Comparison of ENCODE assay signal across 21 cellular contexts in the genomic region with DNA sequence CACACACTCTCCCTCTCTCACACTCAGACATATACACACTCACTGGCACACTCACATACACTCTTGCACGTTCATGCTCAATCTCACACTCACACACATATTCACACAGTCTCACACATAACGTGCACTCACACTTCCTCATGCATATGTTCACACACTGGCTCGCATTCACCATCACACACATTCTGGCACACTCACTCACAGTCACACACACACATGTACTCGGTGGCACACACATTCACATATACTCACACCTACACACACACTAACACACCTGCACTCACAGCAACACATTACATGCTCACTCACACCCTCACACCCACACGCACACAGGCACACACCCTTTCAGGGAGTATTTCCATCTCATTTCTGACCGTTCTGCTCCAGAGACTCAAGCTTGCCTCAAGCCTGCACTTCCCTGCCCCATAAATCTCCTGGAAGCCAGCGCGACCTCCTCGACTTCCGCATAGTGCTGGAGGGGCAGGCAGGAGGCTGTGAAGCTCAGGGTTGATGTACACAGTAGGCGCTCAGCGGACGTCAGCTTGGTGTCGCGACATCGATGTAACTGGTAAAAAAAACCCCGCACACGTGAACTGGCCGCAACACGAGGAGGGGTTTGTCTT.
DNase-seq lines count a peak whose midpoint lies in the region; ATAC-seq, FAIRE-seq and TF ChIP-seq lines count a peak whose summit lies in the region.
"Had no signal": no experiment of that assay in that cellular context is flagged by ENCODE, and none has a peak within 500 bp of the region (broad histone marks: within the 10 kb centered on the region; RNA-seq: fewer than 3 reads in every experiment).

No MANE protein-coding gene starts in this region.

- no peaks in the 10 kb centered on the region for H3K36me3 Mint-ChIP-seq in natural killer cell treated with Interleukin-12 subunit alpha and Interleukin-12 subunit beta and Interleukin-15 and Interleukin-18, amount 100 ng/mL, for 72 hours
- no peaks in the 10 kb centered on the region for H3K36me3 Mint-ChIP-seq in progenitor cell of endocrine pancreas (ENCODE audit: insufficient read depth)

- peak; percentile 22 to 37 for ATAC-seq in natural killer cell treated with Interleukin-12 subunit alpha and Interleukin-12 subunit beta and Interleukin-15 and Interleukin-18, amount 100 ng/mL, for 72 hours

- no peak for DNase-seq in GM12891 (ENCODE audit: insufficient read length, low spot score)
- DNase-seq in HTR-8/SVneo (ENCODE audit: insufficient read length, low spot score): no peak
- no peak for DNase-seq in bronchial epithelial cell (ENCODE audit: low read depth)
- DNase-seq in natural killer cell treated with Interleukin-12 subunit alpha and Interleukin-12 subunit beta and Interleukin-15 and Interleukin-18, amount 100 ng/mL, for 72 hours (ENCODE audit: low spot score): no peak
- DNase-seq in cerebellar nuclear complex (lab: John Stamatoyannopoulos, UW): no peak
- no peak for DNase-seq in progenitor cell of endocrine pancreas (ENCODE audit: low spot score, unreplicated experiment)
- DNase-seq in kidney tubule cell (ENCODE audit: low spot score): no peak
- no peak for DNase-seq in NCI-H2196 (lab: John Stamatoyannopoulos, UW; ENCODE audit: unreplicated experiment)
- DNase-seq: Calu3, DMS79 treated with DMSO at 0.1 percent for 48 hours, GF-D8, Karpas-422, NCI-H1092, NCI-H1417 treated with DMSO at 0.1 percent for 48 hours, NCI-H1694 treated with DMSO at 0.1 percent for 48 hours, NCI-H2081, NCI-H226, NCI-H510A treated with DMSO at 0.1 percent for 48 hours, NCI-H748 treated with DMSO at 0.1 percent for 48 hours, SIG-M5 had no signal

- no peaks in the 10 kb centered on the region for H3K36me3 ChIP-seq in bronchial epithelial cell (ENCODE audit: control insufficient read depth, insufficient read depth, low read length)

- no peaks in the 10 kb centered on the region for H3K9me3 Mint-ChIP-seq in natural killer cell treated with Interleukin-12 subunit alpha and Interleukin-12 subunit beta and Interleukin-15 and Interleukin-18, amount 100 ng/mL, for 72 hours
- no peaks in the 10 kb centered on the region for H3K9me3 Mint-ChIP-seq in progenitor cell of endocrine pancreas (ENCODE audit: low read depth)

- peaks cover 0 to 3% of the 10 kb centered on the region in 2 donors for H3K4me1 Mint-ChIP-seq in natural killer cell treated with Interleukin-12 subunit alpha and Interleukin-12 subunit beta and Interleukin-15 and Interleukin-18, amount 100 ng/mL, for 72 hours (ENCODE audit: low read depth in 2 of 2)
- no peaks in the 10 kb centered on the region for H3K4me1 Mint-ChIP-seq in progenitor cell of endocrine pancreas (ENCODE audit: low read depth)

- peak; percentile 81 for FAIRE-seq in GM12891 (lab: Jason Lieb, UNC)
- peak; percentile 95 for FAIRE-seq in HTR-8/SVneo (lab: Jason Lieb, UNC)
- peak; percentile 85 for FAIRE-seq in bronchial epithelial cell (lab: Jason Lieb, UNC)
- FAIRE-seq: RCC 7860 had no signal

- H3K27me3 ChIP-seq in bronchial epithelial cell (ENCODE audit: control insufficient read depth, insufficient read depth, low read length): no peaks in the 10 kb centered on the region

- H3K27ac Mint-ChIP-seq in natural killer cell treated with Interleukin-12 subunit alpha and Interleukin-12 subunit beta and Interleukin-15 and Interleukin-18, amount 100 ng/mL, for 72 hours: no peak overlapping the region
- no peak overlapping the region for H3K27ac Mint-ChIP-seq in progenitor cell of endocrine pancreas

- no peak for TF ChIP-seq POLR2A in GM12891 (IDR thresholded peaks at IDR 0.05; ENCODE audit: low read depth, low read length)

- H3K4me3 ChIP-seq in bronchial epithelial cell (ENCODE audit: low read depth, low read length): no peak overlapping the region

- TF ChIP-seq CTCF in bronchial epithelial cell (IDR thresholded peaks at IDR 0.05; ENCODE audit: insufficient read depth, low read length, severe bottlenecking) (no peak), progenitor cell of endocrine pancreas (IDR thresholded peaks at IDR 0.05; ENCODE audit: unreplicated experiment) (no peak)

- peaks cover 8 to 9% of the 10 kb centered on the region in 2 donors for H3K27me3 Mint-ChIP-seq in natural killer cell treated with Interleukin-12 subunit alpha and Interleukin-12 subunit beta and Interleukin-15 and Interleukin-18, amount 100 ng/mL, for 72 hours
- H3K27me3 Mint-ChIP-seq in progenitor cell of endocrine pancreas: peaks cover 18% of the 10 kb centered on the region

- no peak overlapping the region for H3K4me3 Mint-ChIP-seq in natural killer cell treated with Interleukin-12 subunit alpha and Interleukin-12 subunit beta and Interleukin-15 and Interleukin-18, amount 100 ng/mL, for 72 hours
- no peak overlapping the region for H3K4me3 Mint-ChIP-seq in progenitor cell of endocrine pancreas (ENCODE audit: low read depth)

TF ChIP-seq in GM12891, 5 proteins besides CTCF, POLR2A, EP300 and RAD21:
- TF ChIP-seq POLR2AphosphoS5 (IDR thresholded peaks at IDR 0.05; ENCODE audit: low read depth, low read length): no peak
- TF ChIP-seq TAF1 (IDR thresholded peaks at IDR 0.05; ENCODE audit: low read depth, low read length): no peak
- no peak for TF ChIP-seq POU2F2 (IDR thresholded peaks at IDR 0.05; ENCODE audit: low read depth, low read length)
- no peak for TF ChIP-seq PAX5 (IDR thresholded peaks at IDR 0.05; ENCODE audit: insufficient read depth, low read length, severe bottlenecking)
- TF ChIP-seq SPI1 (IDR thresholded peaks at IDR 0.05; ENCODE audit: low read depth, low read length): no peak
